Comparison of ENCODE assay signal across 8 cellular contexts in genomic region chr3:125921712-125922111, GRCh38. TPM values are rescaled to one million over a fixed set of nuclear protein-coding genes. Genes with fewer than 3 reads are reported as not detected.
DNase-seq lines count a peak whose midpoint lies in the region; ATAC-seq and TF ChIP-seq lines count a peak whose summit lies in the region.
"Not testable (repeated sequence)": the region's sequence is repeated elsewhere in the genome, so short reads cannot be mapped to it uniquely, and the experiment has no call there.

No MANE protein-coding gene starts in this region.

- intact Hi-C loops in body of pancreas (cut with DNase I); Right ventricle myocardium superior (cut with DNase I): not testable (repeated sequence)

- not testable (repeated sequence) for H3K9me3 ChIP-seq in body of pancreas; neural progenitor cell (ENCODE audit: low read depth); tibial nerve

- H3K27me3 Mint-ChIP-seq in activated CD4-positive, alpha-beta T cell treated with anti-CD3 and anti-CD28 coated beads, Interleukin-2, amount 10 ng/mL, durations not matched to agents 7 days and 5 days; neural progenitor cell (ENCODE audit: insufficient read depth, low read depth): not testable (repeated sequence)

- not testable (repeated sequence) for H3K79me2 ChIP-seq in neural progenitor cell (ENCODE audit: low read depth)

- H3K9me3 Mint-ChIP-seq in activated CD4-positive, alpha-beta T cell treated with anti-CD3 and anti-CD28 coated beads, Interleukin-2, amount 10 ng/mL, durations not matched to agents 7 days and 5 days; neural progenitor cell: not testable (repeated sequence)

- H3K36me3 Mint-ChIP-seq in activated CD4-positive, alpha-beta T cell treated with anti-CD3 and anti-CD28 coated beads, Interleukin-2, amount 10 ng/mL, durations not matched to agents 7 days and 5 days (ENCODE audit: low read depth); neural progenitor cell: not testable (repeated sequence)

- TF ChIP-seq EP300 in tibial nerve (IDR thresholded peaks at IDR 0.05) = not testable (repeated sequence)

- peaks cover 25% of the 10 kb centered on the region for H3K4me1 ChIP-seq in body of pancreas
- H3K4me1 ChIP-seq in neural progenitor cell, tibial nerve: not testable (repeated sequence)

- H3F3A ChIP-seq in neural progenitor cell (ENCODE audit: low read depth) = not testable (repeated sequence)

- CTCF ChIA-PET in activated CD4-positive, alpha-beta T cell treated with anti-CD3 and anti-CD28 coated beads, Interleukin-2, amount 10 ng/mL, durations not matched to agents 7 days and 5 days (lab: Charles Lee) = not testable (repeated sequence)

- peak; percentile 38 for DNase-seq in DMS153 (lab: John Stamatoyannopoulos, UW)
- peak; percentile 28 for DNase-seq in Jurkat, Clone E6-1 (ENCODE audit: low read depth, low spot score)
- DNase-seq in NOMO-1 treated with DMSO at 0.1 percent for 48 hours (lab: John Stamatoyannopoulos, UW; ENCODE audit: unreplicated experiment) = peak; percentile 3
- DNase-seq in activated CD4-positive, alpha-beta T cell treated with anti-CD3 and anti-CD28 coated beads, Interleukin-2, amount 10 ng/mL, durations not matched to agents 7 days and 5 days = peak; percentile 59
- DNase-seq in body of pancreas = peak; percentile 57 to 75 (median 60)
- peak; percentile 61 for DNase-seq in Right ventricle myocardium superior
- peak; percentile 65 for DNase-seq in neural progenitor cell (ENCODE audit: low spot score)
- peak in 1 of 2 donors; percentile 29 for DNase-seq in tibial nerve (ENCODE audit: low spot score in 2 of 2)

- not testable (repeated sequence) for H3K36me3 ChIP-seq in body of pancreas (replicated peaks in 1 of 2; ENCODE audit: insufficient read depth in 1 of 2, low read depth in 2 of 2); neural progenitor cell; tibial nerve

- not testable (repeated sequence) for H3K27me3 ChIP-seq in body of pancreas, neural progenitor cell, tibial nerve

- H2AFZ ChIP-seq in neural progenitor cell (replicated peaks) = not testable (repeated sequence)

- H3K27ac ChIP-seq in body of pancreas, neural progenitor cell, tibial nerve: not testable (repeated sequence)

- not testable (repeated sequence) for H3K4me3 Mint-ChIP-seq in activated CD4-positive, alpha-beta T cell treated with anti-CD3 and anti-CD28 coated beads, Interleukin-2, amount 10 ng/mL, durations not matched to agents 7 days and 5 days; neural progenitor cell

- not testable (repeated sequence) for H3K9ac ChIP-seq in neural progenitor cell

- H3K4me1 Mint-ChIP-seq in activated CD4-positive, alpha-beta T cell treated with anti-CD3 and anti-CD28 coated beads, Interleukin-2, amount 10 ng/mL, durations not matched to agents 7 days and 5 days = peaks cover 14% of the 10 kb centered on the region
- H3K4me1 Mint-ChIP-seq in neural progenitor cell = not testable (repeated sequence)

- ATAC-seq in body of pancreas; Right ventricle myocardium superior (ENCODE audit: poor library complexity): not testable (repeated sequence)

- H4K20me1 ChIP-seq in neural progenitor cell (ENCODE audit: low read depth) = not testable (repeated sequence)

- H3K4me2 ChIP-seq in neural progenitor cell = not testable (repeated sequence)

- POLR2A ChIA-PET in activated CD4-positive, alpha-beta T cell treated with anti-CD3 and anti-CD28 coated beads, Interleukin-2, amount 10 ng/mL, durations not matched to agents 7 days and 5 days (lab: Charles Lee) = not testable (repeated sequence)

- not testable (repeated sequence) for H3K27ac Mint-ChIP-seq in activated CD4-positive, alpha-beta T cell treated with anti-CD3 and anti-CD28 coated beads, Interleukin-2, amount 10 ng/mL, durations not matched to agents 7 days and 5 days; neural progenitor cell

- 49 to 62% methylated on average over 2 to 5 of the region's 5 CpGs for WGBS in body of pancreas, 2 donors
- 42 to 58% methylated on average over 4 to 5 of the region's 5 CpGs for WGBS in tibial nerve, 2 donors

- TF ChIP-seq CTCF in body of pancreas (IDR thresholded peaks at IDR 0.05) (peak in 6 of 7 experiments; percentile 43 to 72 (median 63)), neural progenitor cell (IDR thresholded peaks at IDR 0.05) (peak; percentile 63), tibial nerve (IDR thresholded peaks at IDR 0.05) (peak; percentile 36 to 63 (median 53))

- H3K4me3 ChIP-seq in Jurkat, Clone E6-1 (ENCODE audit: low read length); body of pancreas; neural progenitor cell; tibial nerve: not testable (repeated sequence)

- TF ChIP-seq POLR2A in body of pancreas (IDR thresholded peaks at IDR 0.05); tibial nerve (IDR thresholded peaks at IDR 0.05): not testable (repeated sequence)

RNA-seq across cellular contexts. Expression of gene ROPN1B, which starts 47.3 kb away (rescaled TPM):
- polyA plus RNA-seq in Jurkat, Clone E6-1 (2012; ENCODE audit: insufficient read depth, insufficient read length) = 5.8 TPM
- not detected for total RNA-seq in activated CD4-positive, alpha-beta T cell treated with anti-CD3 and anti-CD28 coated beads, Interleukin-2, amount 10 ng/mL, durations not matched to agents 7 days and 5 days
- total RNA-seq in body of pancreas = under 1 TPM in 1 of 2 donors, not detected in 1; 0.52 TPM
- total RNA-seq in Right ventricle myocardium superior = 4.6 TPM
- 0.12 TPM in 1 of 2 replicates, not detected in the other for total RNA-seq in neural progenitor cell (ENCODE audit: low replicate concordance)
- 1 to 10 TPM in 2 of 4 donors, under 1 TPM in 1, not detected in 1; 0.60 to 8.8 (median 6.9) TPM for total RNA-seq in tibial nerve
